ENCODE assay signal across 1 cellular context in the genomic region with DNA sequence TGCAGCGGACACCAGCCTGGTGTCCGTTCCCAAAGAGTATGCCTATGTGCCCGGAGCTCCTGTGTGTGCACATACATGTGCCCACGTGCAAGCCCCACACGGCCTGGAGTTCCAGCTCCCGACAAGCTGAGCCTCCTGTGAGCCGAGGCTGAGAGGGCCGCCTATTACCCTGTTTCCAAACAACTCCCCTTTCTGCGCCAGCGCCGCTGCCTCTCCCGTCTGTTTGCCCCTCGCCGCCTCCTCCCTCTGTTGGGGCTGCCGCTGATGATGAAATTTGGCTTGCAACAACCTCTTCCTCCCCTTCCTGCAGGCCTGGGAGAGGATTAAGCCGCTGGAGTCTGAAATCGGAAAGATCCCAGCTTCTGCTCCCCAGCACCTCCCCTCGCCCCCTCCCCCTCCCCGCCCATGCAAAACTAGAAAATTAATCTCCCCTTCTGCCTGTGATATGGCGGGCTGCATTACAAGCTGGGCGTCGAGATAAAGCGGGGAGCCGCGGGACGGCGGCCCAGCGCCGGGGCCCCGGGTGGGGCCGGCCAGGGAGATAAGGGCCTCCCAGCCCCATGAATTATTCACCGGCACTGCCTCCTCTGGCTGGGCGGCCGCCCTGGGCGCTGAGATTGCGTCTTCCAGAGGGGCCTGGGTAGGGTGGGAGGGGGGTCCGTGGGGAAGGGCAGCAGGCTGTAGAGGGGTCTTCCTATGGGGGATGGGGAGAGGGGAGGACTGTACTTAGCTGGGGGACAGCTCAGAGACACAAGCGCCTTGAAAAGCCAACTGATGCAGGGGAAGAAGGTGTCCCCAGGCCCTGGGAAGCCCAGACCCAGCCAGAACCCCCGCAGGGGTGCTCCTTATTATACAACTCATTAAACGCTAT.
TF ChIP-seq lines count a peak whose summit lies in the region.

No MANE protein-coding gene starts in this region.

TF ChIP-seq in K562, 482 proteins besides CTCF, POLR2A, EP300 and RAD21 (continued from another document and continues in another):
- TF ChIP-seq, protein P1, sequence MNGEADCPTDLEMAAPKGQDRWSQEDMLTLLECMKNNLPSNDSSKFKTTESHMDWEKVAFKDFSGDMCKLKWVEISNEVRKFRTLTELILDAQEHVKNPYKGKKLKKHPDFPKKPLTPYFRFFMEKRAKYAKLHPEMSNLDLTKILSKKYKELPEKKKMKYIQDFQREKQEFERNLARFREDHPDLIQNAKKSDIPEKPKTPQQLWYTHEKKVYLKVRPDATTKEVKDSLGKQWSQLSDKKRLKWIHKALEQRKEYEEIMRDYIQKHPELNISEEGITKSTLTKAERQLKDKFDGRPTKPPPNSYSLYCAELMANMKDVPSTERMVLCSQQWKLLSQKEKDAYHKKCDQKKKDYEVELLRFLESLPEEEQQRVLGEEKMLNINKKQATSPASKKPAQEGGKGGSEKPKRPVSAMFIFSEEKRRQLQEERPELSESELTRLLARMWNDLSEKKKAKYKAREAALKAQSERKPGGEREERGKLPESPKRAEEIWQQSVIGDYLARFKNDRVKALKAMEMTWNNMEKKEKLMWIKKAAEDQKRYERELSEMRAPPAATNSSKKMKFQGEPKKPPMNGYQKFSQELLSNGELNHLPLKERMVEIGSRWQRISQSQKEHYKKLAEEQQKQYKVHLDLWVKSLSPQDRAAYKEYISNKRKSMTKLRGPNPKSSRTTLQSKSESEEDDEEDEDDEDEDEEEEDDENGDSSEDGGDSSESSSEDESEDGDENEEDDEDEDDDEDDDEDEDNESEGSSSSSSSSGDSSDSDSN (IDR thresholded peaks at IDR 0.05; ENCODE audit: borderline replicate concordance in 1 of 2, low read depth in 2 of 2, low read length in 2 of 2) = peak; percentile 28 to 66; a peak in 1 of 4 replicates
- TF ChIP-seq ZNF253 (CRISPR knock-in tag; conservative IDR thresholded peaks at IDR 0.05) = no peak
- TF ChIP-seq, protein P2, sequence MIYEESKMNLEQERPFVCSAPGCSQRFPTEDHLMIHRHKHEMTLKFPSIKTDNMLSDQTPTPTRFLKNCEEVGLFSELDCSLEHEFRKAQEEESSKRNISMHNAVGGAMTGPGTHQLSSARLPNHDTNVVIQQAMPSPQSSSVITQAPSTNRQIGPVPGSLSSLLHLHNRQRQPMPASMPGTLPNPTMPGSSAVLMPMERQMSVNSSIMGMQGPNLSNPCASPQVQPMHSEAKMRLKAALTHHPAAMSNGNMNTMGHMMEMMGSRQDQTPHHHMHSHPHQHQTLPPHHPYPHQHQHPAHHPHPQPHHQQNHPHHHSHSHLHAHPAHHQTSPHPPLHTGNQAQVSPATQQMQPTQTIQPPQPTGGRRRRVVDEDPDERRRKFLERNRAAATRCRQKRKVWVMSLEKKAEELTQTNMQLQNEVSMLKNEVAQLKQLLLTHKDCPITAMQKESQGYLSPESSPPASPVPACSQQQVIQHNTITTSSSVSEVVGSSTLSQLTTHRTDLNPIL (CRISPR knock-in tag; IDR thresholded peaks at IDR 0.05) = no peak
- TF ChIP-seq C11orf30 (IDR thresholded peaks at IDR 0.05; ENCODE audit: low read depth) = no peak
- TF ChIP-seq HINFP (tag; conservative IDR thresholded peaks at IDR 0.05; ENCODE audit: low read depth) = no peak
- peak; percentile 54; the same call in 1 of the 2 replicates for TF ChIP-seq FOXJ2 (tag; IDR thresholded peaks at IDR 0.05)
- no peak for TF ChIP-seq NR0B1 (IDR thresholded peaks at IDR 0.05; ENCODE audit: partially characterized antibody)
- TF ChIP-seq JUN (IDR thresholded peaks at IDR 0.05; ENCODE audit: borderline replicate concordance, low read depth, low read length) = no peak
- no peak for TF ChIP-seq JUN (CRISPR knock-in tag; IDR thresholded peaks at IDR 0.05; ENCODE audit: borderline replicate concordance)
- TF ChIP-seq, protein P3, sequence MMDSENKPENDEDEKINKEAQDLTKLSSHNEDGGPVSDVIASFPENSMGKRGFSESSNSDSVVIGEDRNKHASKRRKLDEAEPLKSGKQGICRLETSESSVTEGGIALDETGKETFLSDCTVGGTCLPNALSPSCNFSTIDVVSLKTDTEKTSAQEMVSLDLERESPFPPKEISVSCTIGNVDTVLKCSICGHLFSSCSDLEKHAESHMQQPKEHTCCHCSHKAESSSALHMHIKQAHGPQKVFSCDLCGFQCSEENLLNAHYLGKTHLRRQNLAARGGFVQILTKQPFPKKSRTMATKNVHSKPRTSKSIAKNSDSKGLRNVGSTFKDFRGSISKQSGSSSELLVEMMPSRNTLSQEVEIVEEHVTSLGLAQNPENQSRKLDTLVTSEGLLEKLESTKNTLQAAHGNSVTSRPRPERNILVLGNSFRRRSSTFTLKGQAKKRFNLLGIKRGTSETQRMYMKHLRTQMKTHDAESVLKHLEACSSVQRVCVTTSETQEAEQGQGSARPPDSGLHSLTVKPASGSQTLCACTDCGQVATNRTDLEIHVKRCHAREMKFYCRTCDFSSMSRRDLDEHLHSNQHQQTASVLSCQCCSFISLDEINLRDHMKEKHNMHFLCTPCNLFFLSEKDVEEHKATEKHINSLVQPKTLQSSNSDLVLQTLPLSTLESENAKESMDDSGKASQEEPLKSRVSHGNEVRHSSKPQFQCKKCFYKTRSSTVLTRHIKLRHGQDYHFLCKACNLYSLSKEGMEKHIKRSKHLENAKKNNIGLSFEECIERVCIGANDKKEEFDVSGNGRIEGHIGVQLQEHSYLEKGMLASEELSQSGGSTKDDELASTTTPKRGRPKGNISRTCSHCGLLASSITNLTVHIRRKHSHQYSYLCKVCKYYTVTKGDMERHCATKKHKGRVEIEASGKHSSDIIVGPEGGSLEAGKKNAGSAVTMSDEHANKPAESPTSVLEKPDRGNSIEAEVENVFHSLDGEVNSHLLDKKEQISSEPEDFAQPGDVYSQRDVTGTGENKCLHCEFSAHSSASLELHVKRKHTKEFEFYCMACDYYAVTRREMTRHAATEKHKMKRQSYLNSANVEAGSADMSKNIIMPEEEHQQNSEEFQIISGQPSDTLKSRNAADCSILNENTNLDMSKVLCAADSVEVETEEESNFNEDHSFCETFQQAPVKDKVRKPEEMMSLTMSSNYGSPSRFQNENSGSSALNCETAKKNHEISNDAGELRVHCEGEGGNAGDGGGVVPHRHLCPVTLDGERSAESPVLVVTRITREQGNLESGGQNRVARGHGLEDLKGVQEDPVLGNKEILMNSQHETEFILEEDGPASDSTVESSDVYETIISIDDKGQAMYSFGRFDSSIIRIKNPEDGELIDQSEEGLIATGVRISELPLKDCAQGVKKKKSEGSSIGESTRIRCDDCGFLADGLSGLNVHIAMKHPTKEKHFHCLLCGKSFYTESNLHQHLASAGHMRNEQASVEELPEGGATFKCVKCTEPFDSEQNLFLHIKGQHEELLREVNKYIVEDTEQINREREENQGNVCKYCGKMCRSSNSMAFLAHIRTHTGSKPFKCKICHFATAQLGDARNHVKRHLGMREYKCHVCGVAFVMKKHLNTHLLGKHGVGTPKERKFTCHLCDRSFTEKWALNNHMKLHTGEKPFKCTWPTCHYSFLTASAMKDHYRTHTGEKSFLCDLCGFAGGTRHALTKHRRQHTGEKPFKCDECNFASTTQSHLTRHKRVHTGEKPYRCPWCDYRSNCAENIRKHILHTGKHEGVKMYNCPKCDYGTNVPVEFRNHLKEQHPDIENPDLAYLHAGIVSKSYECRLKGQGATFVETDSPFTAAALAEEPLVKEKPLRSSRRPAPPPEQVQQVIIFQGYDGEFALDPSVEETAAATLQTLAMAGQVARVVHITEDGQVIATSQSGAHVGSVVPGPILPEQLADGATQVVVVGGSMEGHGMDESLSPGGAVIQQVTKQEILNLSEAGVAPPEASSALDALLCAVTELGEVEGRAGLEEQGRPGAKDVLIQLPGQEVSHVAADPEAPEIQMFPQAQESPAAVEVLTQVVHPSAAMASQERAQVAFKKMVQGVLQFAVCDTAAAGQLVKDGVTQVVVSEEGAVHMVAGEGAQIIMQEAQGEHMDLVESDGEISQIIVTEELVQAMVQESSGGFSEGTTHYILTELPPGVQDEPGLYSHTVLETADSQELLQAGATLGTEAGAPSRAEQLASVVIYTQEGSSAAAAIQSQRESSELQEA (IDR thresholded peaks at IDR 0.05; ENCODE audit: low read depth) = no peak
- TF ChIP-seq L3MBTL2 (IDR thresholded peaks at IDR 0.05) = peak; percentile 80
- peak; percentile 85; the same call in 1 of the 2 replicates for TF ChIP-seq CUX1 (CRISPR knock-in tag; IDR thresholded peaks at IDR 0.05)
- no peak; the same call in 1 of the 2 replicates for TF ChIP-seq GTF2E2 (tag; IDR thresholded peaks at IDR 0.05)
- TF ChIP-seq NUFIP1 (IDR thresholded peaks at IDR 0.05; ENCODE audit: partially characterized antibody) = no peak
- TF ChIP-seq TAF1 (IDR thresholded peaks at IDR 0.05; ENCODE audit: control insufficient read depth, extremely low read depth, insufficient read depth, low read length, severe bottlenecking) = peak; percentile 79
- TF ChIP-seq MEF2A (IDR thresholded peaks at IDR 0.05; ENCODE audit: control insufficient read depth, low read depth, low read length) = peak; percentile 52; the same call in 1 of the 2 replicates
- no peak for TF ChIP-seq PTTG1 (tag; IDR thresholded peaks at IDR 0.05; ENCODE audit: low read depth)
- no peak for TF ChIP-seq RBM34 (IDR thresholded peaks at IDR 0.05; ENCODE audit: borderline replicate concordance, insufficient read depth, low read length)
- no peak for TF ChIP-seq HNRNPUL1 (IDR thresholded peaks at IDR 0.05; ENCODE audit: low read length)
- no peak for TF ChIP-seq ZNF232 (CRISPR knock-in tag; IDR thresholded peaks at IDR 0.05)
- peak; percentile 100 for TF ChIP-seq HMGN3 (IDR thresholded peaks at IDR 0.05; ENCODE audit: borderline replicate concordance, extremely low read depth, insufficient read length, low read depth, low read length)
- TF ChIP-seq, protein P4, sequence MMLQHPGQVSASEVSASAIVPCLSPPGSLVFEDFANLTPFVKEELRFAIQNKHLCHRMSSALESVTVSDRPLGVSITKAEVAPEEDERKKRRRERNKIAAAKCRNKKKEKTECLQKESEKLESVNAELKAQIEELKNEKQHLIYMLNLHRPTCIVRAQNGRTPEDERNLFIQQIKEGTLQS (IDR thresholded peaks at IDR 0.05) = peak; percentile 97
- TF ChIP-seq, protein P4 (CRISPR knock-in tag; conservative IDR thresholded peaks at IDR 0.05) = 0 out of 2 replicates have a peak, but pooled peaks have one; percentile 65
- TF ChIP-seq ZFPM2 (CRISPR knock-in tag; IDR thresholded peaks at IDR 0.05) = no peak
- TF ChIP-seq ELF1 (tag; IDR thresholded peaks at IDR 0.05) = no peak
- TF ChIP-seq NFE2 (IDR thresholded peaks at IDR 0.05; ENCODE audit: low read depth) = no peak
